25 cellular contexts compared by ENCODE assay signal in the genomic region with DNA sequence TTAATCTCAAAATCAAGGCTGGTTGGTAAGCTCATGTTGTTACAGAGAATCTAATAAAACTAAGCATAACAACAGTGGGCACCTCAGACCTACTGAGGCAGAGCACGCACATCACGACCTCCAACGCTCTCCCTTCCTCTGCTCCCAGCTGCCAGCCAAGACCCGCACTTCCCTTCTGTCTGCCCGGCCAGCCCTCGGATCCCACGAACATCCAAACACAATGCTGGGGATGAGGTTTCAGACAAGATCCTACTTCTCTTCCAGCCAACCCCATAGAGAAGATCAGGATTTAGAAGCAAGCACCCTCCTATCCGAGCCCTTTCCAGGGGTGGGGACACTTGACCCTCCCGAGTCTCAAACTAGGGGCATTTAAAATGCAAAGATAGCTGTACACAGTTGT.
"Had no signal": no experiment of that assay in that cellular context is flagged by ENCODE, and none has a peak within 500 bp of the region (broad histone marks: within the 10 kb centered on the region; RNA-seq: fewer than 3 reads in every experiment).

No MANE protein-coding gene starts in this region.

- H3K4me3 ChIP-seq: ascending aorta, body of pancreas, Peyer's patch, SJSA1 had no signal

- DNase-seq: activated CD4-positive, alpha-beta T cell treated with anti-CD3 and anti-CD28 coated beads for 48 hours; activated CD4-positive, alpha-beta T cell treated with anti-CD3 and anti-CD28 coated beads, Interleukin-2, amount 50 U/mL, for 4 hours; activated CD4-positive, CD25-positive, alpha-beta regulatory T cell treated with anti-CD3 and anti-CD28 coated beads, Interleukin-2, amount 50 U/mL, for 72 hours; activated CD8-positive, alpha-beta memory T cell treated with anti-CD3 and anti-CD28 coated beads, Interleukin-2, amount 50 U/mL, for 48 hours; activated CD8-positive, alpha-beta T cell treated with anti-CD3 and anti-CD28 coated beads, Interleukin-2, amount 10 ng/mL, durations not matched to agents 7 days and 5 days; activated effector memory CD4-positive, alpha-beta T cell treated with anti-CD3 and anti-CD28 coated beads, Interleukin-2, amount 50 U/mL, for 16 hours; activated naive CD4-positive, alpha-beta T cell treated with Interleukin-2 at 50 U/mL for 16 hours; activated T-cell treated with anti-CD3 and anti-CD28 coated beads, Interleukin-2, amount 50 U/mL, for 1 hour; amniotic stem cell; body of pancreas; KG1; NCI-H1048; NCI-H1930; NCI-H2107; NCI-H345; NCI-H510A; NCI-H69; Peyer's patch; SHP77; SW 1271 had no signal

- H3K27me3 ChIP-seq: ascending aorta, body of pancreas, Peyer's patch, SJSA1 had no signal

- H3K9me3 ChIP-seq: ascending aorta, body of pancreas, Peyer's patch, SJSA1 had no signal

- H3K9me3 Mint-ChIP-seq: IgD-negative memory B cell, WTC11 had no signal

- H3K27me3 Mint-ChIP-seq: IgD-negative memory B cell had no signal

- H3K4me1 ChIP-seq: ascending aorta, Peyer's patch had no signal

- ATAC-seq: activated CD8-positive, alpha-beta T cell treated with anti-CD3 and anti-CD28 coated beads, Interleukin-2, amount 10 ng/mL, durations not matched to agents 7 days and 5 days; body of pancreas; SK-N-SH treated with all-trans-retinoic acid at 6 μM for 48 hours; WTC11 had no signal

- H3K4me3 Mint-ChIP-seq: activated CD8-positive, alpha-beta T cell treated with anti-CD3 and anti-CD28 coated beads, Interleukin-2, amount 10 ng/mL, durations not matched to agents 7 days and 5 days; IgD-negative memory B cell; WTC11 had no signal

- H3K27ac Mint-ChIP-seq: activated CD8-positive, alpha-beta T cell treated with anti-CD3 and anti-CD28 coated beads, Interleukin-2, amount 10 ng/mL, durations not matched to agents 7 days and 5 days; IgD-negative memory B cell; WTC11 had no signal

- H3K36me3 Mint-ChIP-seq: WTC11 had no signal

- H3K27ac ChIP-seq: ascending aorta, body of pancreas, Peyer's patch, SJSA1 had no signal
